ENCODE assay signal across 1 cellular context in the genomic region with DNA sequence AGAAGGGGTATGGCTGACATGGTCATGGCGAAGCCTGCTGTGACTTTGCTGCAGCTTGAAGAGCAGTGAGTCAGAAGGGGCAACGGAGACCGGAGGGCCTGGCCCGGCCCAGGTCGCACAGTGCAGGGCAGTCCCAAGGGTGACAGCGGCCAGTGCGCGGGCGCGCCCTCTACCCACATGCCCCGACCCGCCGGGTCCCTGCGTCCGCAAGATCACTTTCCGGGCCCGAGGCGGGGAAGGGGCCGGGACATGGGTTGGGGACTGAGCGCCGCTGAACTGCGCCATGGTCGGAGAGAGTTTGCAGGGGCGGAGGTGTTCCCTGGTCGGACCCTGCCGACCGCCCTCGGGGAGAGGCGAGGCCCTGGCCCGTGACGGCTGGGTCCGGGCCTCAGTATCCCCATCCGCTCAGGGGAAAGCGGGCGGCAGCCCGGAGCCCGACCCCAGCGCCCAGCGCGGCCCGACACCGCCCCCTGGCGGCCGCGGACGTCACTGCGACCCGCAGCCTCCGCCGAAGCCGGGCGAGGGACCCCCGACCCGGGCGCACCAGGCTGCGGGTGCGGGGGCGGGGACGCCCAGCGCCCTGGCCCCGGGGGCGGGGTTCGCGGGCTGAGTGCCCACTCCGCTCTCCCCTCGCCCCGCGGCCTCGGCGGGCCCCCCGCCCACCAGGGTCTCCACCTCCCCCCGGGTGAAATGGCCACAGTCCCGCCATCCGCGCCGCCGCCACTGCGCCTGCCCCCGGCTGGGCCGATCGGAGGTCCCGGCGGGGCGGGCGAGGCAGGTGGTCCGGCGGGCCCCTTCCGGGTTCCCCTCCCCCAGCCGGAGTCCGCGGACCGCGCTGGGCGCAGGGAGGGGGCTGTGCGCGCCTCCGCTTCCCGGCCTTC.
TF ChIP-seq lines count a peak whose summit lies in the region.

No MANE protein-coding gene starts in this region.

TF ChIP-seq in H1, 55 proteins besides CTCF, POLR2A, EP300 and RAD21:
- TF ChIP-seq BACH1 (IDR thresholded peaks at IDR 0.05; ENCODE audit: low read length) (no peak), BCL11A (IDR thresholded peaks at IDR 0.05; ENCODE audit: low read depth in 2 of 2, low read length in 2 of 2) (no peak), GABPA (IDR thresholded peaks at IDR 0.05; ENCODE audit: borderline replicate concordance, insufficient read depth, low read length) (peak; percentile 55; the same call in 1 of the 2 replicates), KDM1A (IDR thresholded peaks at IDR 0.05; ENCODE audit: borderline replicate concordance, low read length) (0 out of 2 replicates have a peak, but pooled peaks have one; percentile 50), CHD2 (IDR thresholded peaks at IDR 0.05; ENCODE audit: low read length) (no peak), JUN (IDR thresholded peaks at IDR 0.05; ENCODE audit: low read depth, low read length) (no peak), SP2 (IDR thresholded peaks at IDR 0.05; ENCODE audit: low read length) (no peak), KDM5A (IDR thresholded peaks at IDR 0.05; ENCODE audit: low read length) (no peak), ASH2L (IDR thresholded peaks at IDR 0.05; ENCODE audit: low read length) (peak; percentile 55), CREB1 (IDR thresholded peaks at IDR 0.05) (peak; percentile 73), HDAC6 (IDR thresholded peaks at IDR 0.05; ENCODE audit: low read depth, low read length) (no peak), SIX5 (IDR thresholded peaks at IDR 0.05; ENCODE audit: low read depth, low read length) (no peak), CTBP2 (IDR thresholded peaks at IDR 0.05; ENCODE audit: borderline replicate concordance, insufficient read depth, insufficient read length, low read length) (no peak), KDM4A (IDR thresholded peaks at IDR 0.05; ENCODE audit: low read depth, low read length, severe bottlenecking) (peak; percentile 56), CBX8 (IDR thresholded peaks at IDR 0.05; ENCODE audit: borderline replicate concordance, low read depth, low read length) (no peak), ZNF274 (IDR thresholded peaks at IDR 0.05; ENCODE audit: borderline replicate concordance, extremely low read depth, low read length) (no peak), FOSL1 (IDR thresholded peaks at IDR 0.05; ENCODE audit: insufficient read depth, low read depth, low read length) (peak; percentile 78), TAF7 (optimal IDR thresholded peaks at IDR 0.05; ENCODE audit: borderline replicate concordance, low read depth, low read length) (no peak), CEBPB (IDR thresholded peaks at IDR 0.05; ENCODE audit: low read depth, low read length) (no peak), EZH2 (IDR thresholded peaks at IDR 0.05; ENCODE audit: low read depth, low read length, severe bottlenecking) (no peak), PHF8 (conservative IDR thresholded peaks at IDR 0.05; ENCODE audit: low read depth, low read length) (peak; percentile 58; the same call in 1 of the 2 replicates), RXRA (IDR thresholded peaks at IDR 0.05; ENCODE audit: insufficient read depth, low read depth, low read length) (no peak), CBX5 (IDR thresholded peaks at IDR 0.05; ENCODE audit: low read depth, low read length) (no peak), TAF1 (IDR thresholded peaks at IDR 0.05; ENCODE audit: low read depth, low read length) (0 out of 2 replicates have a peak, but pooled peaks have one; percentile 39), NRF1 (IDR thresholded peaks at IDR 0.05; ENCODE audit: low read depth, low read length) (peak; percentile 10; the same call in 1 of the 2 replicates), JUND (IDR thresholded peaks at IDR 0.05; ENCODE audit: low read length) (no peak), EGR1 (IDR thresholded peaks at IDR 0.05; ENCODE audit: borderline replicate concordance, low read depth, low read length) (peak; percentile 83), TCF12 (IDR thresholded peaks at IDR 0.05; ENCODE audit: low read depth, low read length) (no peak), HDAC2 (IDR thresholded peaks at IDR 0.05; ENCODE audit: borderline replicate concordance in 1 of 2, low read depth in 2 of 2, low read length in 2 of 2) (0 out of 4 replicates have a peak, but pooled peaks of 1 of the 2 experiments have one; percentile 16), TBP (IDR thresholded peaks at IDR 0.05; ENCODE audit: low read depth, low read length) (no peak), BRCA1 (IDR thresholded peaks at IDR 0.05; ENCODE audit: low read depth, low read length) (no peak), GTF2F1 (IDR thresholded peaks at IDR 0.05; ENCODE audit: borderline replicate concordance, low read depth, low read length) (no peak), SRF (IDR thresholded peaks at IDR 0.05; ENCODE audit: low read depth, low read length) (no peak), SIRT6 (IDR thresholded peaks at IDR 0.05; ENCODE audit: low read length) (no peak), SAP30 (IDR thresholded peaks at IDR 0.05; ENCODE audit: insufficient read depth, insufficient replicate concordance, low read length) (no peak), NANOG (IDR thresholded peaks at IDR 0.05; ENCODE audit: insufficient read depth, low read depth, low read length, poor library complexity, severe bottlenecking) (no peak), RBBP5 (IDR thresholded peaks at IDR 0.05; ENCODE audit: borderline replicate concordance, low read depth, low read length) (peak; percentile 50; the same call in 1 of the 2 replicates), RFX5 (IDR thresholded peaks at IDR 0.05; ENCODE audit: borderline replicate concordance, low read depth, low read length) (no peak), YY1 (IDR thresholded peaks at IDR 0.05; ENCODE audit: low read depth, low read length) (0 out of 2 replicates have a peak, but pooled peaks have one; percentile 10), MAFK (IDR thresholded peaks at IDR 0.05; ENCODE audit: low read depth, low read length) (no peak), SP4 (IDR thresholded peaks at IDR 0.05; ENCODE audit: low read length) (no peak), CHD1 (IDR thresholded peaks at IDR 0.05; ENCODE audit: low read depth, low read length) (no peak)
- TF ChIP-seq, protein P1, sequence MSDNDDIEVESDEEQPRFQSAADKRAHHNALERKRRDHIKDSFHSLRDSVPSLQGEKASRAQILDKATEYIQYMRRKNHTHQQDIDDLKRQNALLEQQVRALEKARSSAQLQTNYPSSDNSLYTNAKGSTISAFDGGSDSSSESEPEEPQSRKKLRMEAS (IDR thresholded peaks at IDR 0.05): peak; percentile 68
- TF ChIP-seq, protein P2, sequence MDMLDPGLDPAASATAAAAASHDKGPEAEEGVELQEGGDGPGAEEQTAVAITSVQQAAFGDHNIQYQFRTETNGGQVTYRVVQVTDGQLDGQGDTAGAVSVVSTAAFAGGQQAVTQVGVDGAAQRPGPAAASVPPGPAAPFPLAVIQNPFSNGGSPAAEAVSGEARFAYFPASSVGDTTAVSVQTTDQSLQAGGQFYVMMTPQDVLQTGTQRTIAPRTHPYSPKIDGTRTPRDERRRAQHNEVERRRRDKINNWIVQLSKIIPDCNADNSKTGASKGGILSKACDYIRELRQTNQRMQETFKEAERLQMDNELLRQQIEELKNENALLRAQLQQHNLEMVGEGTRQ (IDR thresholded peaks at IDR 0.05; ENCODE audit: low read length): no peak
- TF ChIP-seq, protein P3, sequence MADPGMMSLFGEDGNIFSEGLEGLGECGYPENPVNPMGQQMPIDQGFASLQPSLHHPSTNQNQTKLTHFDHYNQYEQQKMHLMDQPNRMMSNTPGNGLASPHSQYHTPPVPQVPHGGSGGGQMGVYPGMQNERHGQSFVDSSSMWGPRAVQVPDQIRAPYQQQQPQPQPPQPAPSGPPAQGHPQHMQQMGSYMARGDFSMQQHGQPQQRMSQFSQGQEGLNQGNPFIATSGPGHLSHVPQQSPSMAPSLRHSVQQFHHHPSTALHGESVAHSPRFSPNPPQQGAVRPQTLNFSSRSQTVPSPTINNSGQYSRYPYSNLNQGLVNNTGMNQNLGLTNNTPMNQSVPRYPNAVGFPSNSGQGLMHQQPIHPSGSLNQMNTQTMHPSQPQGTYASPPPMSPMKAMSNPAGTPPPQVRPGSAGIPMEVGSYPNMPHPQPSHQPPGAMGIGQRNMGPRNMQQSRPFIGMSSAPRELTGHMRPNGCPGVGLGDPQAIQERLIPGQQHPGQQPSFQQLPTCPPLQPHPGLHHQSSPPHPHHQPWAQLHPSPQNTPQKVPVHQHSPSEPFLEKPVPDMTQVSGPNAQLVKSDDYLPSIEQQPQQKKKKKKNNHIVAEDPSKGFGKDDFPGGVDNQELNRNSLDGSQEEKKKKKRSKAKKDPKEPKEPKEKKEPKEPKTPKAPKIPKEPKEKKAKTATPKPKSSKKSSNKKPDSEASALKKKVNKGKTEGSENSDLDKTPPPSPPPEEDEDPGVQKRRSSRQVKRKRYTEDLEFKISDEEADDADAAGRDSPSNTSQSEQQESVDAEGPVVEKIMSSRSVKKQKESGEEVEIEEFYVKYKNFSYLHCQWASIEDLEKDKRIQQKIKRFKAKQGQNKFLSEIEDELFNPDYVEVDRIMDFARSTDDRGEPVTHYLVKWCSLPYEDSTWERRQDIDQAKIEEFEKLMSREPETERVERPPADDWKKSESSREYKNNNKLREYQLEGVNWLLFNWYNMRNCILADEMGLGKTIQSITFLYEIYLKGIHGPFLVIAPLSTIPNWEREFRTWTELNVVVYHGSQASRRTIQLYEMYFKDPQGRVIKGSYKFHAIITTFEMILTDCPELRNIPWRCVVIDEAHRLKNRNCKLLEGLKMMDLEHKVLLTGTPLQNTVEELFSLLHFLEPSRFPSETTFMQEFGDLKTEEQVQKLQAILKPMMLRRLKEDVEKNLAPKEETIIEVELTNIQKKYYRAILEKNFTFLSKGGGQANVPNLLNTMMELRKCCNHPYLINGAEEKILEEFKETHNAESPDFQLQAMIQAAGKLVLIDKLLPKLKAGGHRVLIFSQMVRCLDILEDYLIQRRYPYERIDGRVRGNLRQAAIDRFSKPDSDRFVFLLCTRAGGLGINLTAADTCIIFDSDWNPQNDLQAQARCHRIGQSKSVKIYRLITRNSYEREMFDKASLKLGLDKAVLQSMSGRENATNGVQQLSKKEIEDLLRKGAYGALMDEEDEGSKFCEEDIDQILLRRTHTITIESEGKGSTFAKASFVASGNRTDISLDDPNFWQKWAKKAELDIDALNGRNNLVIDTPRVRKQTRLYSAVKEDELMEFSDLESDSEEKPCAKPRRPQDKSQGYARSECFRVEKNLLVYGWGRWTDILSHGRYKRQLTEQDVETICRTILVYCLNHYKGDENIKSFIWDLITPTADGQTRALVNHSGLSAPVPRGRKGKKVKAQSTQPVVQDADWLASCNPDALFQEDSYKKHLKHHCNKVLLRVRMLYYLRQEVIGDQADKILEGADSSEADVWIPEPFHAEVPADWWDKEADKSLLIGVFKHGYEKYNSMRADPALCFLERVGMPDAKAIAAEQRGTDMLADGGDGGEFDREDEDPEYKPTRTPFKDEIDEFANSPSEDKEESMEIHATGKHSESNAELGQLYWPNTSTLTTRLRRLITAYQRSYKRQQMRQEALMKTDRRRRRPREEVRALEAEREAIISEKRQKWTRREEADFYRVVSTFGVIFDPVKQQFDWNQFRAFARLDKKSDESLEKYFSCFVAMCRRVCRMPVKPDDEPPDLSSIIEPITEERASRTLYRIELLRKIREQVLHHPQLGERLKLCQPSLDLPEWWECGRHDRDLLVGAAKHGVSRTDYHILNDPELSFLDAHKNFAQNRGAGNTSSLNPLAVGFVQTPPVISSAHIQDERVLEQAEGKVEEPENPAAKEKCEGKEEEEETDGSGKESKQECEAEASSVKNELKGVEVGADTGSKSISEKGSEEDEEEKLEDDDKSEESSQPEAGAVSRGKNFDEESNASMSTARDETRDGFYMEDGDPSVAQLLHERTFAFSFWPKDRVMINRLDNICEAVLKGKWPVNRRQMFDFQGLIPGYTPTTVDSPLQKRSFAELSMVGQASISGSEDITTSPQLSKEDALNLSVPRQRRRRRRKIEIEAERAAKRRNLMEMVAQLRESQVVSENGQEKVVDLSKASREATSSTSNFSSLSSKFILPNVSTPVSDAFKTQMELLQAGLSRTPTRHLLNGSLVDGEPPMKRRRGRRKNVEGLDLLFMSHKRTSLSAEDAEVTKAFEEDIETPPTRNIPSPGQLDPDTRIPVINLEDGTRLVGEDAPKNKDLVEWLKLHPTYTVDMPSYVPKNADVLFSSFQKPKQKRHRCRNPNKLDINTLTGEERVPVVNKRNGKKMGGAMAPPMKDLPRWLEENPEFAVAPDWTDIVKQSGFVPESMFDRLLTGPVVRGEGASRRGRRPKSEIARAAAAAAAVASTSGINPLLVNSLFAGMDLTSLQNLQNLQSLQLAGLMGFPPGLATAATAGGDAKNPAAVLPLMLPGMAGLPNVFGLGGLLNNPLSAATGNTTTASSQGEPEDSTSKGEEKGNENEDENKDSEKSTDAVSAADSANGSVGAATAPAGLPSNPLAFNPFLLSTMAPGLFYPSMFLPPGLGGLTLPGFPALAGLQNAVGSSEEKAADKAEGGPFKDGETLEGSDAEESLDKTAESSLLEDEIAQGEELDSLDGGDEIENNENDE (IDR thresholded peaks at IDR 0.05; ENCODE audit: insufficient replicate concordance, low read length): no peak
- TF ChIP-seq, protein P4, sequence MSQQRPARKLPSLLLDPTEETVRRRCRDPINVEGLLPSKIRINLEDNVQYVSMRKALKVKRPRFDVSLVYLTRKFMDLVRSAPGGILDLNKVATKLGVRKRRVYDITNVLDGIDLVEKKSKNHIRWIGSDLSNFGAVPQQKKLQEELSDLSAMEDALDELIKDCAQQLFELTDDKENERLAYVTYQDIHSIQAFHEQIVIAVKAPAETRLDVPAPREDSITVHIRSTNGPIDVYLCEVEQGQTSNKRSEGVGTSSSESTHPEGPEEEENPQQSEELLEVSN (IDR thresholded peaks at IDR 0.05): peak; percentile 22; the same call in 1 of the 2 replicates
- TF ChIP-seq, protein P5, sequence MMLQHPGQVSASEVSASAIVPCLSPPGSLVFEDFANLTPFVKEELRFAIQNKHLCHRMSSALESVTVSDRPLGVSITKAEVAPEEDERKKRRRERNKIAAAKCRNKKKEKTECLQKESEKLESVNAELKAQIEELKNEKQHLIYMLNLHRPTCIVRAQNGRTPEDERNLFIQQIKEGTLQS (IDR thresholded peaks at IDR 0.05; ENCODE audit: insufficient read depth, low read depth, low read length): no peak
- TF ChIP-seq, protein P6, sequence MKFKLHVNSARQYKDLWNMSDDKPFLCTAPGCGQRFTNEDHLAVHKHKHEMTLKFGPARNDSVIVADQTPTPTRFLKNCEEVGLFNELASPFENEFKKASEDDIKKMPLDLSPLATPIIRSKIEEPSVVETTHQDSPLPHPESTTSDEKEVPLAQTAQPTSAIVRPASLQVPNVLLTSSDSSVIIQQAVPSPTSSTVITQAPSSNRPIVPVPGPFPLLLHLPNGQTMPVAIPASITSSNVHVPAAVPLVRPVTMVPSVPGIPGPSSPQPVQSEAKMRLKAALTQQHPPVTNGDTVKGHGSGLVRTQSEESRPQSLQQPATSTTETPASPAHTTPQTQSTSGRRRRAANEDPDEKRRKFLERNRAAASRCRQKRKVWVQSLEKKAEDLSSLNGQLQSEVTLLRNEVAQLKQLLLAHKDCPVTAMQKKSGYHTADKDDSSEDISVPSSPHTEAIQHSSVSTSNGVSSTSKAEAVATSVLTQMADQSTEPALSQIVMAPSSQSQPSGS (IDR thresholded peaks at IDR 0.05; ENCODE audit: low read length): no peak
